ENCODE assay signal across 9 cellular contexts in the genomic region with DNA sequence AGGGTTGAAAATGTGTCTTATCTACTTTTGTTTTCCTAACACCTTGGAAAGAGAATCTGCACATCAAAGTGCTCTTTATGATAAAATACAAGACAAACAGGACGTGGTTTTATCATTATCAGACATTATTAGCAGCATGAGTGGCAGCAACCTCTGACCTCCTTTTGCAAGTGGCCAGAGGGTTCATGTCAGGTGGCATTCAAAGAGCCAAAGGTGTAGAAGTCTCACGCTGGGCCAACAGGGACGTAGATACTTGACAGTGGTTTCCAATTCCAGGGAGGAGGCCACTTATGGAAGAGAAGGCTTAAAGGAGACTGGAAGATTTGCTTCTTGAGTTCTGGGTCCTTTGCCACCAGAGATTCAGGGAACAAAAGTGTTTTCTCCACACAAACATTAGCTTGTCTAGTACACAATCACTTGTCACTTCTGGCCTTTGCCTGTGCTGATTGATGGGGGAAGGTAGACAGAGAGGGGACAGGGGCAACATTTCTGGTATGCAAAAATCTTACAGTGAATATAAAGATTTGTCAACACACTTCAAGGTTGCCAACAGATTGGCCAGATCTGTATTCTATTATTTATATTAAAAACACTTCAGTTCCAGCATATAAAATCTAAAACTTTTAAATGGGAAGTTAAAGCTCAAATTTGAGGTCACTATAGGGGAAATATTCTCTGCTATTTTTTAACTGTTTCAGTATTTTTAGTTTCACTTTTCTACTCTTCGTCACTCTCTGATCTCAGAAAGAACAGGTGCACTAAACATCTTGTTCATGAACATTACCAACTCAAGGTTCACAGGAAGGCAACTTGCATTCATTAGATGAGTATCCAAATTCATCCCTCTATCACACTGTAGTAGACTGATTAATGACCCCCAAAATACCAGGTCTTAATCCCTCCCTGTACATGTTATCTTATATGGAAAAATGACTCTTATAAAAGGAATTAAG. TPM values are rescaled to one million over a fixed set of nuclear protein-coding genes. Genes with fewer than 3 reads are reported as not detected.
A peak's percentile ranks its signal among the peaks of the same experiment; 100 is the strongest.
DNase-seq lines count a peak whose midpoint lies in the region; ATAC-seq and TF ChIP-seq lines count a peak whose summit lies in the region.
"Had no signal": no experiment of that assay in that cellular context is flagged by ENCODE, and none has a peak within 500 bp of the region (broad histone marks: within the 10 kb centered on the region; RNA-seq: fewer than 3 reads in every experiment).

No MANE protein-coding gene starts in this region.

- H3K36me3 ChIP-seq in colonic mucosa: no peaks in the 10 kb centered on the region

- H3K9me3 ChIP-seq in colonic mucosa: no peaks in the 10 kb centered on the region

- no peak overlapping the region for H3K4me3 ChIP-seq in colonic mucosa

- DNase-seq in germinal center (ENCODE audit: low spot score) (peak; percentile 23), C1 segment of cervical spinal cord (lab: John Stamatoyannopoulos, UW) (no peak), colonic mucosa (no peak), inferior parietal cortex (ENCODE audit: extremely low spot score) (no peak), HuH-7 (ENCODE audit: low spot score) (no peak)
- DNase-seq: SHP77 treated with DMSO at 0.1 percent for 48 hours had no signal

- no peaks in the 10 kb centered on the region for H3K4me1 ChIP-seq in colonic mucosa

- ATAC-seq in GM18517 (IDR thresholded peaks at IDR 0.05; ENCODE audit: unreplicated experiment) (peak; percentile 77), GM21528 (IDR thresholded peaks at IDR 0.05; ENCODE audit: low FRiP score, unreplicated experiment) (peak; percentile 71), HG03520 (IDR thresholded peaks at IDR 0.05; ENCODE audit: unreplicated experiment) (peak; percentile 59)

- no peaks in the 10 kb centered on the region for H3K27me3 ChIP-seq in colonic mucosa

- TF ChIP-seq CTCF in colonic mucosa (IDR thresholded peaks at IDR 0.05): no peak

- no peak overlapping the region for H3K9ac ChIP-seq in colonic mucosa (ENCODE audit: low read depth in 2 of 2, low read length in 2 of 2)

- intact Hi-C loops in colonic mucosa (cut with DNase I): no loop called here

- H3K27ac ChIP-seq in colonic mucosa: no peak overlapping the region

RNA-seq across cellular contexts. Expression of a gene that starts 52.1 kb away (rescaled TPM):
- 1 to 10 TPM; 5.4 to 9.0 TPM for total RNA-seq in colonic mucosa
